In the genomic region with DNA sequence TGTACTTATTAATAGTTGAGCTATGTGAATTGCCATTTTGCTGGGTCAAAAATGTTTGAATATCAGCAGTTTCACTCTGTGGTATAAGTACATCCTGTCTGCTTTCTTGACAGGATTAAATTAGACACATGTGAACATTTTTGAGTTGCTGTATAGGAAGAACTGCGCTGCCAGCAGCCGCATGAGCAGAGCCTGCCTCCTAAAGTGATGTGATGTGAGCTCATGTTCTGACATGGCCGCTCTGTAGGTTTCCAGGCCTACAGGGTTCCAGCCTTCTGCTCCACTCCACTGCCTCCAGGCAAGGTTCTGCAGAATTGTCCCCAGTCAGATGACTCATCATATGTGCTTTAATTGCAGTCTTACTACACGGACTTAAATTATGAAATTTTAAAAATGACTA, we compare ENCODE assay signal across 10 cellular contexts.
DNase-seq lines count a peak whose midpoint lies in the region; ATAC-seq lines count a peak whose summit lies in the region.
"Had no signal": no experiment of that assay in that cellular context is flagged by ENCODE, and none has a peak within 500 bp of the region (broad histone marks: within the 10 kb centered on the region; RNA-seq: fewer than 3 reads in every experiment).

No MANE protein-coding gene starts in this region.

- no peak overlapping the region for H3K4me3 ChIP-seq in HAP-1
- H3K4me3 ChIP-seq: heart right ventricle had no signal

- H3K9me3 ChIP-seq in HAP-1: no peaks in the 10 kb centered on the region
- H3K9me3 ChIP-seq: heart right ventricle had no signal

- ATAC-seq in GM18511 (IDR thresholded peaks at IDR 0.05; ENCODE audit: unreplicated experiment) (peak; percentile 92), GM21381 (IDR thresholded peaks at IDR 0.05; ENCODE audit: unreplicated experiment) (peak; percentile 72), HG03354 (IDR thresholded peaks at IDR 0.05; ENCODE audit: poor library complexity, severe bottlenecking, unreplicated experiment) (peak; percentile 84), esophagus mucosa (peak; percentile 72)
- ATAC-seq: heart right ventricle had no signal

- no peaks in the 10 kb centered on the region for H3K27me3 ChIP-seq in HAP-1 (ENCODE audit: low read depth)
- H3K27me3 ChIP-seq: heart right ventricle had no signal

- no peaks in the 10 kb centered on the region for H3K4me1 ChIP-seq in HAP-1

- H3K36me3 ChIP-seq in HAP-1 (replicated peaks): no peaks in the 10 kb centered on the region

- in situ Hi-C loops in HAP-1 (cut with MboI; ENCODE audit: low sequenced_read_pairs): no loop called here

- DNase-seq in NCI-H2029 treated with DMSO at 0.1 percent for 48 hours (lab: John Stamatoyannopoulos, UW): no peak
- no peak for DNase-seq in cardiac septum (ENCODE audit: low spot score)
- no peak for DNase-seq in HAP-1 (ENCODE audit: low spot score in 2 of 2)
- DNase-seq in Kasumi-1 (lab: John Stamatoyannopoulos, UW): no peak
- DNase-seq: heart right ventricle, NCI-H1092 treated with DMSO at 0.1 percent for 48 hours had no signal

- intact Hi-C loops in cardiac septum (cut with DNase I): no loop called here
